1 cellular context compared by ENCODE assay signal in genomic region chr7:78412216-78412858, GRCh38.
TF ChIP-seq lines count a peak whose summit lies in the region.

No MANE protein-coding gene starts in this region.

TF ChIP-seq in WTC11, 78 proteins besides CTCF, POLR2A, EP300 and RAD21 (continued from another document):
- TF ChIP-seq, protein P1, sequence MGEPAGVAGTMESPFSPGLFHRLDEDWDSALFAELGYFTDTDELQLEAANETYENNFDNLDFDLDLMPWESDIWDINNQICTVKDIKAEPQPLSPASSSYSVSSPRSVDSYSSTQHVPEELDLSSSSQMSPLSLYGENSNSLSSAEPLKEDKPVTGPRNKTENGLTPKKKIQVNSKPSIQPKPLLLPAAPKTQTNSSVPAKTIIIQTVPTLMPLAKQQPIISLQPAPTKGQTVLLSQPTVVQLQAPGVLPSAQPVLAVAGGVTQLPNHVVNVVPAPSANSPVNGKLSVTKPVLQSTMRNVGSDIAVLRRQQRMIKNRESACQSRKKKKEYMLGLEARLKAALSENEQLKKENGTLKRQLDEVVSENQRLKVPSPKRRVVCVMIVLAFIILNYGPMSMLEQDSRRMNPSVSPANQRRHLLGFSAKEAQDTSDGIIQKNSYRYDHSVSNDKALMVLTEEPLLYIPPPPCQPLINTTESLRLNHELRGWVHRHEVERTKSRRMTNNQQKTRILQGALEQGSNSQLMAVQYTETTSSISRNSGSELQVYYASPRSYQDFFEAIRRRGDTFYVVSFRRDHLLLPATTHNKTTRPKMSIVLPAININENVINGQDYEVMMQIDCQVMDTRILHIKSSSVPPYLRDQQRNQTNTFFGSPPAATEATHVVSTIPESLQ (CRISPR knock-in tag; IDR thresholded peaks at IDR 0.05) = no peak
- TF ChIP-seq, protein P2, sequence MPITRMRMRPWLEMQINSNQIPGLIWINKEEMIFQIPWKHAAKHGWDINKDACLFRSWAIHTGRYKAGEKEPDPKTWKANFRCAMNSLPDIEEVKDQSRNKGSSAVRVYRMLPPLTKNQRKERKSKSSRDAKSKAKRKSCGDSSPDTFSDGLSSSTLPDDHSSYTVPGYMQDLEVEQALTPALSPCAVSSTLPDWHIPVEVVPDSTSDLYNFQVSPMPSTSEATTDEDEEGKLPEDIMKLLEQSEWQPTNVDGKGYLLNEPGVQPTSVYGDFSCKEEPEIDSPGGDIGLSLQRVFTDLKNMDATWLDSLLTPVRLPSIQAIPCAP (CRISPR knock-in tag; IDR thresholded peaks at IDR 0.05) = no peak
- TF ChIP-seq, protein P3, sequence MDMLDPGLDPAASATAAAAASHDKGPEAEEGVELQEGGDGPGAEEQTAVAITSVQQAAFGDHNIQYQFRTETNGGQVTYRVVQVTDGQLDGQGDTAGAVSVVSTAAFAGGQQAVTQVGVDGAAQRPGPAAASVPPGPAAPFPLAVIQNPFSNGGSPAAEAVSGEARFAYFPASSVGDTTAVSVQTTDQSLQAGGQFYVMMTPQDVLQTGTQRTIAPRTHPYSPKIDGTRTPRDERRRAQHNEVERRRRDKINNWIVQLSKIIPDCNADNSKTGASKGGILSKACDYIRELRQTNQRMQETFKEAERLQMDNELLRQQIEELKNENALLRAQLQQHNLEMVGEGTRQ (CRISPR knock-in tag; IDR thresholded peaks at IDR 0.05) = no peak
- TF ChIP-seq JAZF1 (CRISPR knock-in tag; IDR thresholded peaks at IDR 0.05) (no peak), SMAD3 (CRISPR knock-in tag; IDR thresholded peaks at IDR 0.05; ENCODE audit: borderline replicate concordance) (no peak)
